ENCODE assay signal across 8 cellular contexts in genomic region chr1:120175688-120176087, GRCh38. TPM values are rescaled to one million over a fixed set of nuclear protein-coding genes. Genes with fewer than 3 reads are reported as not detected.
DNase-seq lines count a peak whose midpoint lies in the region; ATAC-seq and TF ChIP-seq lines count a peak whose summit lies in the region.
"Not testable (repeated sequence)": the region's sequence is repeated elsewhere in the genome, so short reads cannot be mapped to it uniquely, and the experiment has no call there.

No MANE protein-coding gene starts in this region.

- not testable (repeated sequence) for H3K9me3 Mint-ChIP-seq in activated T-cell treated with anti-CD3 and anti-CD28 coated beads, Interleukin-2, amount 50 U/mL, for 72 hours; naive thymus-derived CD8-positive, alpha-beta T cell

- not testable (repeated sequence) for H3K9me3 ChIP-seq in OCI-LY1 (ENCODE audit: low read length); stomach smooth muscle (ENCODE audit: control insufficient read depth in 2 of 2, low read length in 2 of 2)

- peak in 1 of 2 donors; percentile 20 for ATAC-seq in activated T-cell treated with anti-CD3 and anti-CD28 coated beads, Interleukin-2, amount 50 U/mL, for 72 hours (replicated peaks in 1 of 2)
- ATAC-seq in naive thymus-derived CD8-positive, alpha-beta T cell, result not testable (repeated sequence)

- H3K4me1 ChIP-seq in OCI-LY1 (ENCODE audit: insufficient read depth, low read length, severe bottlenecking), result peaks cover 12% of the 10 kb centered on the region
- H3K4me1 ChIP-seq in stomach smooth muscle (ENCODE audit: control insufficient read depth, insufficient read depth, low read length), result not testable (repeated sequence)

- H3K4me2 ChIP-seq in OCI-LY1 (ENCODE audit: low read length), result peak overlapping the region; percentile 88

- peak overlapping the region; percentile 95 to 98 for H3K4me3 Mint-ChIP-seq in activated T-cell treated with anti-CD3 and anti-CD28 coated beads, Interleukin-2, amount 50 U/mL, for 72 hours
- H3K4me3 Mint-ChIP-seq in naive thymus-derived CD8-positive, alpha-beta T cell, result peak overlapping the region; percentile 94 to 100 (median 99)

- H3K9me2 ChIP-seq in OCI-LY1 (ENCODE audit: low read depth, low read length), result not testable (repeated sequence)

- not testable (repeated sequence) for H3F3A ChIP-seq in OCI-LY1 (ENCODE audit: insufficient read depth, low read length)

- not testable (repeated sequence) for H3K36me3 Mint-ChIP-seq in activated T-cell treated with anti-CD3 and anti-CD28 coated beads, Interleukin-2, amount 50 U/mL, for 72 hours (ENCODE audit: insufficient read depth in 2 of 2); naive thymus-derived CD8-positive, alpha-beta T cell

- peak; percentile 3 for DNase-seq in HCEC 1CT
- not testable (repeated sequence) for DNase-seq in activated T-cell treated with anti-CD3 and anti-CD28 coated beads, Interleukin-2, amount 50 U/mL, for 72 hours; dorsolateral prefrontal cortex; naive thymus-derived CD8-positive, alpha-beta T cell

- H3K4me3 ChIP-seq in OCI-LY1 (ENCODE audit: low read depth, low read length, poor library complexity, severe bottlenecking), result peak overlapping the region; percentile 96
- peak overlapping the region; percentile 61 to 100 (median 89) for H3K4me3 ChIP-seq in dorsolateral prefrontal cortex
- H3K4me3 ChIP-seq in iPS-11a (ENCODE audit: low read depth, low read length), result peak overlapping the region; percentile 98
- H3K4me3 ChIP-seq in stomach smooth muscle (ENCODE audit: low read length in 2 of 2), result peak overlapping the region; percentile 93 to 98

- peak overlapping the region; percentile 79 for H2AFZ ChIP-seq in OCI-LY1 (ENCODE audit: low read length)

- not testable (repeated sequence) for H3K27me3 ChIP-seq in OCI-LY1 (ENCODE audit: insufficient read depth, low read length); dorsolateral prefrontal cortex; stomach smooth muscle (ENCODE audit: control insufficient read depth in 1 of 2, insufficient read depth in 2 of 2, low read length in 2 of 2)

- peaks cover 14% of the 10 kb centered on the region for H3K4me1 Mint-ChIP-seq in activated T-cell treated with anti-CD3 and anti-CD28 coated beads, Interleukin-2, amount 50 U/mL, for 72 hours (ENCODE audit: low read depth)
- peaks cover 6 to 24% (median 22%) of the 10 kb centered on the region in 4 donors for H3K4me1 Mint-ChIP-seq in naive thymus-derived CD8-positive, alpha-beta T cell

- H3K27ac Mint-ChIP-seq in activated T-cell treated with anti-CD3 and anti-CD28 coated beads, Interleukin-2, amount 50 U/mL, for 72 hours, result peak overlapping the region; percentile 99
- peak overlapping the region; percentile 96 to 100 (median 98) for H3K27ac Mint-ChIP-seq in naive thymus-derived CD8-positive, alpha-beta T cell

- H3K36me3 ChIP-seq in OCI-LY1 (ENCODE audit: insufficient read depth, low read length); stomach smooth muscle (ENCODE audit: control insufficient read depth in 2 of 2, insufficient read depth in 2 of 2, low read length in 2 of 2): not testable (repeated sequence)

- H3K27me3 Mint-ChIP-seq in activated T-cell treated with anti-CD3 and anti-CD28 coated beads, Interleukin-2, amount 50 U/mL, for 72 hours (ENCODE audit: low read depth); naive thymus-derived CD8-positive, alpha-beta T cell: not testable (repeated sequence)

- not testable (repeated sequence) for H3K79me2 ChIP-seq in OCI-LY1 (ENCODE audit: insufficient read depth, low read length)

- POLR2A ChIA-PET in naive thymus-derived CD8-positive, alpha-beta T cell (lab: Charles Lee), result interaction anchor here (0.6 to 1.0 kb wide), 2 partner anchors 464 to 1009 kb away, joined by 3 to 5 read pairs; partner anchors contain the start of genes FAM72B, PHGDH and SRGAP2C

- H3K27ac ChIP-seq in C4-2B, result peak overlapping the region; percentile 86
- H3K27ac ChIP-seq in OCI-LY1 (ENCODE audit: low read depth, low read length, poor library complexity, severe bottlenecking), result peak overlapping the region; percentile 57
- peak overlapping the region in 52 of 59 donors; percentile 13 to 96 (median 88) for H3K27ac ChIP-seq in dorsolateral prefrontal cortex
- H3K27ac ChIP-seq in stomach smooth muscle (ENCODE audit: low read length), result peak overlapping the region; percentile 86

- not testable (repeated sequence) for H4K20me1 ChIP-seq in OCI-LY1 (ENCODE audit: insufficient read depth, low read length)

- H3K9ac ChIP-seq in OCI-LY1 (ENCODE audit: low read length) (peak overlapping the region; percentile 97), stomach smooth muscle (ENCODE audit: low read length in 2 of 2) (peak overlapping the region; percentile 94 to 96)

- TF ChIP-seq CTCF in C4-2B (conservative IDR thresholded peaks at IDR 0.05); OCI-LY1 (IDR thresholded peaks at IDR 0.05; ENCODE audit: low read length); dorsolateral prefrontal cortex (IDR thresholded peaks at IDR 0.05 in 54 of 56, conservative IDR thresholded peaks at IDR 0.05 in 2 of 56; ENCODE audit: low read depth in 1 of 56, partially characterized antibody in 56 of 56): not testable (repeated sequence)

- intact Hi-C loops in dorsolateral prefrontal cortex (cut with DNase I), result not testable (repeated sequence)

RNA-seq across cellular contexts. Expression of gene SEC22B, which starts 0.6 kb away (rescaled TPM):
- 10 to 100 TPM; 16.8 to 21.2 TPM for total RNA-seq in activated T-cell treated with anti-CD3 and anti-CD28 coated beads, Interleukin-2, amount 50 U/mL, for 72 hours
- 10 to 100 TPM; 24.3 to 40.0 (median 31.6) TPM for total RNA-seq in dorsolateral prefrontal cortex
- 10 to 100 TPM; 46.0 to 49.9 TPM for total RNA-seq in naive thymus-derived CD8-positive, alpha-beta T cell
- polyA plus RNA-seq in naive thymus-derived CD8-positive, alpha-beta T cell, result 10 to 100 TPM; 15.8 to 17.8 (median 16.9) TPM
